ENCODE assay signal across 8 cellular contexts in the genomic region with DNA sequence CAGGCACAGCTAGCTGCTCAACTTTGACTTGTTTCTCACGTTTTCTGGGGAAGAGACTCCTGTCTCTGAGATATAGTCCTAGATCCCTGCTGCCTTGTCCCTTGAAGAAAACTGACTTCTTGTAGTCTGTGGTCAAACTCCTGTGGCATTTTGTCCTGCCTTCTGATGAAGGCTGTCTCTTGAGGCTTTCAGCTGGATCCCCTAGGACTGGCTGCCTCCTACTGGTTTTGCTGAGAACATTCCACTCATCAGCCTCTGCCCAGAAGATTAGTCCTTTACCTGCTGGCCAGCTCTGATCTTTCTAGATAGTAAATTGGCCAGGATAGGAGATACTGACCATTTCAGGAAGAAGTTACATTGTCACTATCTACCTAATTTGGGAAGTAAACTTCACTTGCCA.
DNase-seq lines count a peak whose midpoint lies in the region; ATAC-seq, FAIRE-seq and TF ChIP-seq lines count a peak whose summit lies in the region.

No MANE protein-coding gene starts in this region.

- POLR2A ChIA-PET in K562 (lab: Yijun Ruan, JAX), result no interaction called here

- H3K79me2 ChIP-seq in K562 (ENCODE audit: control insufficient read depth, insufficient read depth, low read length), result no peaks in the 10 kb centered on the region
- no peaks in the 10 kb centered on the region for H3K79me2 ChIP-seq in trophoblast cell (ENCODE audit: control insufficient read depth, insufficient read depth, low read length, poor library complexity)

- WGBS in K562 (ENCODE audit: insufficient coverage, low coverage, missing lambda C conversion rate), result 7% methylated on average over 1 of the region's 1 CpG
- no CpG with 5 or more reads among the region's 1 CpG for WGBS in trophoblast cell (ENCODE audit: extremely low coverage, insufficient coverage, insufficient read length)

- no peak overlapping the region for H4K12ac ChIP-seq in trophoblast cell (ENCODE audit: low read depth, low read length)

- no TSS peak for BruUV-seq in K562 (replicated peaks; lab: Mats Ljungman, UMichigan)

- H3K27ac ChIP-seq in K562 (ENCODE audit: extremely low read depth, low read depth, low read length), result no peak overlapping the region
- H3K27ac ChIP-seq in trophoblast cell (ENCODE audit: low read depth, low read length), result no peak overlapping the region

- no peak overlapping the region for H3K4me3 ChIP-seq in K562
- H3K4me3 ChIP-seq in trophoblast cell (ENCODE audit: low read depth, low read length), result no peak overlapping the region

- no peak overlapping the region for H4K8ac ChIP-seq in trophoblast cell (ENCODE audit: low read depth, low read length)

- H2BK12ac ChIP-seq in trophoblast cell (ENCODE audit: low read length), result no peak overlapping the region

- TF ChIP-seq CTCF in K562 (IDR thresholded peaks at IDR 0.05 in 2 of 3, conservative IDR thresholded peaks at IDR 0.05 in 1 of 3; ENCODE audit: insufficient read depth in 2 of 3, low read depth in 1 of 3, low read length in 3 of 3), result peak; percentile 9 to 48 (median 39); a peak in 4 of 6 replicates

- H2AFZ ChIP-seq in K562 (ENCODE audit: low read depth, low read length) (no peak overlapping the region), trophoblast cell (ENCODE audit: insufficient read depth, low read length, poor library complexity) (no peak overlapping the region)

- H3K27me3 ChIP-seq in K562 (ENCODE audit: control insufficient read depth in 2 of 2, insufficient read depth in 2 of 2, low read length in 2 of 2) (no peaks in the 10 kb centered on the region), trophoblast cell (ENCODE audit: insufficient read depth, low read length) (no peaks in the 10 kb centered on the region)

- in situ Hi-C loops in K562 (cut with MboI), result no loop called here

- H3K9me3 ChIP-seq in K562 (replicated peaks; ENCODE audit: control insufficient read depth, insufficient read depth, low read depth, low read length) (no peaks in the 10 kb centered on the region), trophoblast cell (ENCODE audit: insufficient read depth, low read depth, low read length) (no peaks in the 10 kb centered on the region)

- H3K4me1 ChIP-seq in K562 (replicated peaks in 1 of 2; ENCODE audit: control insufficient read depth in 2 of 2, insufficient read depth in 2 of 2, low read length in 2 of 2), result no peaks in the 10 kb centered on the region
- H3K4me1 ChIP-seq in trophoblast cell (ENCODE audit: control insufficient read depth in 1 of 2, insufficient read depth in 2 of 2, low read length in 2 of 2), result no peaks in the 10 kb centered on the region

- TF ChIP-seq RAD21 in K562 (CRISPR knock-in tag; conservative IDR thresholded peaks at IDR 0.05 in 1 of 2, IDR thresholded peaks at IDR 0.05 in 1 of 2), result peak; percentile 45 to 58

- FAIRE-seq in K562 (lab: Jason Lieb, UNC), result no peak

- H3K18ac ChIP-seq in trophoblast cell (ENCODE audit: low read length), result no peak overlapping the region

- no peak overlapping the region for H4K91ac ChIP-seq in trophoblast cell (ENCODE audit: low read depth, low read length)

- intact Hi-C loops in K562 (cut with micrococcal nuclease), result loop anchor here (1.0 kb wide), 1 partner anchor 308 kb away; no protein-coding TSS in a partner anchor

- H3K9me1 ChIP-seq in K562 (ENCODE audit: control insufficient read depth, insufficient read depth, low read length), result no peaks in the 10 kb centered on the region

- H3K4me2 ChIP-seq in K562 (ENCODE audit: insufficient read depth, low read length), result no peak overlapping the region
- H3K4me2 ChIP-seq in trophoblast cell (ENCODE audit: low read length), result no peak overlapping the region

- no peak overlapping the region for H2BK120ac ChIP-seq in trophoblast cell (ENCODE audit: insufficient read depth, low read length, poor library complexity)

- no peak overlapping the region for H3K14ac ChIP-seq in trophoblast cell (ENCODE audit: low read length)

- CTCF ChIA-PET in K562 (lab: Yijun Ruan, JAX; ENCODE audit: low intra/inter-chr PET ratio), result no interaction called here

- no peak overlapping the region for H2BK5ac ChIP-seq in trophoblast cell (ENCODE audit: low read depth, low read length, poor library complexity)

- no peak for TF ChIP-seq POLR2A in K562 (conservative IDR thresholded peaks at IDR 0.05)

- H3K36me3 ChIP-seq in K562 (ENCODE audit: control insufficient read depth, insufficient read depth, low read length) (no peaks in the 10 kb centered on the region), trophoblast cell (ENCODE audit: control insufficient read depth in 1 of 2, insufficient read depth in 2 of 2, low read length in 2 of 2) (no peaks in the 10 kb centered on the region)

- no peaks in the 10 kb centered on the region for H4K20me1 ChIP-seq in K562 (replicated peaks; ENCODE audit: control insufficient read depth, insufficient read depth, low read length)

- H3K9ac ChIP-seq in K562 (ENCODE audit: insufficient read depth in 1 of 2, low read depth in 2 of 2, low read length in 2 of 2), result no peak overlapping the region
- no peak overlapping the region for H3K9ac ChIP-seq in trophoblast cell (ENCODE audit: low read length)

- no peak overlapping the region for H3K23ac ChIP-seq in trophoblast cell (ENCODE audit: low read length)

- ATAC-seq in HG03432 (IDR thresholded peaks at IDR 0.05; ENCODE audit: unreplicated experiment) (peak; percentile 80), K562 (peak; percentile 65; the same call in 2 of the 3 replicates), HG02610 (IDR thresholded peaks at IDR 0.05; ENCODE audit: unreplicated experiment) (no peak)

- no peaks in the 10 kb centered on the region for H3K79me1 ChIP-seq in trophoblast cell (ENCODE audit: low read length)

- H3K4ac ChIP-seq in trophoblast cell (ENCODE audit: low read depth, low read length), result no peak overlapping the region

- DNase-seq in stimulated activated CD4-positive, alpha-beta T cell treated with anti-CD3 and anti-CD28 coated beads, Interleukin-2, amount 100 ng/mL, for 24 hours, result peak; percentile 0 to 17
- DNase-seq in stimulated activated CD4-positive, alpha-beta T cell treated with anti-CD3 and anti-CD28 coated beads, Interleukin-12 subunit alpha, Interleukin-12 subunit beta, amount 100 ng/mL, for 4 hours, result no peak
- DNase-seq in K562 (ENCODE audit: extremely low read depth in 1 of 4, low spot score in 3 of 4), result peak in 2 of 4 experiments; percentile 8 to 19
- DNase-seq in trophoblast cell, result peak; percentile 5 to 42
- DNase-seq in stimulated activated naive CD4-positive, alpha-beta T cell (lab: John Stamatoyannopoulos, UW), result no peak
- DNase-seq in glomerular visceral epithelial cell (ENCODE audit: extremely low spot score), result no peak

- no peak overlapping the region for H2AK5ac ChIP-seq in trophoblast cell (ENCODE audit: low read length)

- TF ChIP-seq EP300 in K562 (IDR thresholded peaks at IDR 0.05; ENCODE audit: low read length), result no peak

TF ChIP-seq in K562, 482 proteins besides CTCF, POLR2A, EP300 and RAD21 (continues in another document):
- TF ChIP-seq, protein P1, sequence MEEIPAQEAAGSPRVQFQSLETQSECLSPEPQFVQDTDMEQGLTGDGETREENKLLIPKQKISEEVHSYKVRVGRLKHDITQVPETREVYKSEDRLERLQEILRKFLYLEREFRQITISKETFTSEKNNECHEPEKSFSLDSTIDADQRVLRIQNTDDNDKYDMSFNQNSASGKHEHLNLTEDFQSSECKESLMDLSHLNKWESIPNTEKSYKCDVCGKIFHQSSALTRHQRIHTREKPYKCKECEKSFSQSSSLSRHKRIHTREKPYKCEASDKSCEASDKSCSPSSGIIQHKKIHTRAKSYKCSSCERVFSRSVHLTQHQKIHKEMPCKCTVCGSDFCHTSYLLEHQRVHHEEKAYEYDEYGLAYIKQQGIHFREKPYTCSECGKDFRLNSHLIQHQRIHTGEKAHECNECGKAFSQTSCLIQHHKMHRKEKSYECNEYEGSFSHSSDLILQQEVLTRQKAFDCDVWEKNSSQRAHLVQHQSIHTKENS (CRISPR knock-in tag; IDR thresholded peaks at IDR 0.05), result no peak
- TF ChIP-seq, protein P2, sequence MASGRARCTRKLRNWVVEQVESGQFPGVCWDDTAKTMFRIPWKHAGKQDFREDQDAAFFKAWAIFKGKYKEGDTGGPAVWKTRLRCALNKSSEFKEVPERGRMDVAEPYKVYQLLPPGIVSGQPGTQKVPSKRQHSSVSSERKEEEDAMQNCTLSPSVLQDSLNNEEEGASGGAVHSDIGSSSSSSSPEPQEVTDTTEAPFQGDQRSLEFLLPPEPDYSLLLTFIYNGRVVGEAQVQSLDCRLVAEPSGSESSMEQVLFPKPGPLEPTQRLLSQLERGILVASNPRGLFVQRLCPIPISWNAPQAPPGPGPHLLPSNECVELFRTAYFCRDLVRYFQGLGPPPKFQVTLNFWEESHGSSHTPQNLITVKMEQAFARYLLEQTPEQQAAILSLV (tag; IDR thresholded peaks at IDR 0.05), result no peak
- no peak for TF ChIP-seq NELFE (IDR thresholded peaks at IDR 0.05; ENCODE audit: insufficient read depth, insufficient read length)
- TF ChIP-seq, protein P3, sequence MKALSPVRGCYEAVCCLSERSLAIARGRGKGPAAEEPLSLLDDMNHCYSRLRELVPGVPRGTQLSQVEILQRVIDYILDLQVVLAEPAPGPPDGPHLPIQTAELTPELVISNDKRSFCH (CRISPR knock-in tag; IDR thresholded peaks at IDR 0.05), result no peak
- TF ChIP-seq, protein P3 (tag; IDR thresholded peaks at IDR 0.05), result no peak
- TF ChIP-seq NR4A1 (CRISPR knock-in tag; IDR thresholded peaks at IDR 0.05), result no peak
- TF ChIP-seq NR4A1 (tag; IDR thresholded peaks at IDR 0.05), result no peak
- TF ChIP-seq BRD4 (IDR thresholded peaks at IDR 0.05), result no peak
- TF ChIP-seq GTF2F1 (IDR thresholded peaks at IDR 0.05; ENCODE audit: low read depth, low read length), result no peak
- TF ChIP-seq DNMT1 (IDR thresholded peaks at IDR 0.05), result no peak
- TF ChIP-seq, protein P4, sequence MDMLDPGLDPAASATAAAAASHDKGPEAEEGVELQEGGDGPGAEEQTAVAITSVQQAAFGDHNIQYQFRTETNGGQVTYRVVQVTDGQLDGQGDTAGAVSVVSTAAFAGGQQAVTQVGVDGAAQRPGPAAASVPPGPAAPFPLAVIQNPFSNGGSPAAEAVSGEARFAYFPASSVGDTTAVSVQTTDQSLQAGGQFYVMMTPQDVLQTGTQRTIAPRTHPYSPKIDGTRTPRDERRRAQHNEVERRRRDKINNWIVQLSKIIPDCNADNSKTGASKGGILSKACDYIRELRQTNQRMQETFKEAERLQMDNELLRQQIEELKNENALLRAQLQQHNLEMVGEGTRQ (CRISPR knock-in tag; IDR thresholded peaks at IDR 0.05), result no peak
- no peak for TF ChIP-seq HNRNPUL1 (IDR thresholded peaks at IDR 0.05; ENCODE audit: low read length)
- TF ChIP-seq TAF7 (tag; IDR thresholded peaks at IDR 0.05), result no peak
- TF ChIP-seq EWSR1 (IDR thresholded peaks at IDR 0.05; ENCODE audit: borderline replicate concordance, low read depth, partially characterized antibody), result no peak
- TF ChIP-seq TSC22D4 (tag; IDR thresholded peaks at IDR 0.05), result no peak
- TF ChIP-seq FOXJ3 (CRISPR knock-in tag; IDR thresholded peaks at IDR 0.05), result no peak

Comparison
In these comparisons a context has a peak if more than half of its experiments do, and no peak if none do; other contexts are left out.
1. DNase-seq: peak in stimulated activated CD4-positive, alpha-beta T cell treated with anti-CD3 and anti-CD28 coated beads, Interleukin-2, amount 100 ng/mL, for 24 hours (2 of 2) and trophoblast cell (2 of 2); none in stimulated activated CD4-positive, alpha-beta T cell treated with anti-CD3 and anti-CD28 coated beads, Interleukin-12 subunit alpha, Interleukin-12 subunit beta, amount 100 ng/mL, for 4 hours (single experiment), stimulated activated naive CD4-positive, alpha-beta T cell (0 of 6) and glomerular visceral epithelial cell (single experiment).